In genomic region chr7:44846390-44846789, GRCh38 we compare ENCODE assay signal across 8 cellular contexts. TPM values are rescaled to one million over a fixed set of nuclear protein-coding genes. Genes with fewer than 3 reads are reported as not detected.
DNase-seq lines count a peak whose midpoint lies in the region; ATAC-seq and TF ChIP-seq lines count a peak whose summit lies in the region.
"Not testable (repeated sequence)": the region's sequence is repeated elsewhere in the genome, so short reads cannot be mapped to it uniquely, and the experiment has no call there.

No MANE protein-coding gene starts in this region.

- CTCF ChIA-PET in BJ (lab: Yijun Ruan, JAX) (interaction anchor here (0.6 to 3.2 kb wide), 11 partner anchors 11 to 272 kb away, joined by 3 to 21 read pairs (median 6); partner anchors contain the start of genes DDX56 and TMED4), SK-N-SH (lab: Yijun Ruan, JAX) (interaction anchor here (0.8 to 3.1 kb wide), 17 partner anchors 8 to 290 kb away, joined by 3 to 19 read pairs (median 4); partner anchors contain the start of gene TMED4)

- H3K4me3 ChIP-seq in BJ (ENCODE audit: low read depth, low read length) (peak overlapping the region; percentile 62), HUES48 (ENCODE audit: low read depth, low read length) (peak overlapping the region; percentile 91), SK-N-SH (ENCODE audit: low read depth in 2 of 2, low read length in 1 of 2) (peak overlapping the region; percentile 66 to 82), coronary artery (peak overlapping the region; percentile 93), right cardiac atrium (ENCODE audit: low read length) (peak overlapping the region; percentile 92)

- H3K27ac Mint-ChIP-seq in natural killer cell treated with Interleukin-12 subunit alpha and Interleukin-12 subunit beta and Interleukin-15 and Interleukin-18, amount 100 ng/mL, for 72 hours, result peak overlapping the region; percentile 83 to 93
- peak overlapping the region; percentile 86 for H3K27ac Mint-ChIP-seq in stimulated activated memory B cell treated with anti-CD40 and anti-IgM and Interleukin-4, amounts not matched to agents 10 μg/mL and 1 μg/mL and 100 μg/mL, for 72 hours

- POLR2A ChIA-PET in BJ (lab: Charles Lee), result interaction anchor here (0.7 kb wide), 2 partner anchors 98 to 265 kb away, joined by 3 read pairs; partner anchors contain the start of gene TMED4
- POLR2A ChIA-PET in SK-N-SH (lab: Yijun Ruan, JAX), result interaction anchor here (0.6 to 2.6 kb wide), 4 partner anchors 38 to 97 kb away, joined by 3 to 14 read pairs (median 3); no protein-coding TSS in a partner anchor

- not testable (repeated sequence) for H3K27ac ChIP-seq in HUES48 (ENCODE audit: low read depth, low read length); right cardiac atrium (ENCODE audit: low read length)
- H3K27ac ChIP-seq in SK-N-SH (ENCODE audit: low read depth in 2 of 2, low read length in 1 of 2), result peak overlapping the region in 1 of 2 experiments; percentile 85; a peak in 1 of 4 replicates
- peak overlapping the region in 1 of 2 donors; percentile 99 for H3K27ac ChIP-seq in coronary artery

- H3F3A ChIP-seq in SK-N-SH (replicated peaks; ENCODE audit: insufficient read depth), result peaks cover 50% of the 10 kb centered on the region

- not testable (repeated sequence) for H2AFZ ChIP-seq in SK-N-SH (ENCODE audit: low read depth)

- H3K36me3 Mint-ChIP-seq in natural killer cell treated with Interleukin-12 subunit alpha and Interleukin-12 subunit beta and Interleukin-15 and Interleukin-18, amount 100 ng/mL, for 72 hours, result peaks cover 12% of the 10 kb centered on the region
- peaks cover 14% of the 10 kb centered on the region for H3K36me3 Mint-ChIP-seq in stimulated activated memory B cell treated with anti-CD40 and anti-IgM and Interleukin-4, amounts not matched to agents 10 μg/mL and 1 μg/mL and 100 μg/mL, for 72 hours

- not testable (repeated sequence) for TF ChIP-seq RAD21 in SK-N-SH (IDR thresholded peaks at IDR 0.05; ENCODE audit: low read length)

- DNase-seq in BJ (ENCODE audit: low read depth); SK-N-SH; coronary artery (ENCODE audit: low spot score); right cardiac atrium; natural killer cell treated with Interleukin-12 subunit alpha and Interleukin-12 subunit beta and Interleukin-15 and Interleukin-18, amount 100 ng/mL, for 72 hours (ENCODE audit: low spot score): not testable (repeated sequence)
- DNase-seq in activated effector memory CD4-positive, alpha-beta T cell treated with anti-CD3 and anti-CD28 coated beads, Interleukin-2, amount 50 U/mL, for 16 hours, result peak; percentile 71

- not testable (repeated sequence) for TF ChIP-seq CTCF in BJ (IDR thresholded peaks at IDR 0.05; ENCODE audit: insufficient read depth, low read depth, low read length); SK-N-SH (IDR thresholded peaks at IDR 0.05); coronary artery (IDR thresholded peaks at IDR 0.05)

- not testable (repeated sequence) for H3K27me3 ChIP-seq in BJ (ENCODE audit: control insufficient read depth, insufficient read depth, low read length); HUES48 (ENCODE audit: control insufficient read depth, insufficient read depth, low read length); SK-N-SH (ENCODE audit: insufficient read depth); right cardiac atrium (ENCODE audit: control insufficient read depth, insufficient read depth)

- H3K4me1 Mint-ChIP-seq in natural killer cell treated with Interleukin-12 subunit alpha and Interleukin-12 subunit beta and Interleukin-15 and Interleukin-18, amount 100 ng/mL, for 72 hours (ENCODE audit: low read depth in 2 of 2), result peaks cover 33 to 53% of the 10 kb centered on the region in 2 donors
- H3K4me1 Mint-ChIP-seq in stimulated activated memory B cell treated with anti-CD40 and anti-IgM and Interleukin-4, amounts not matched to agents 10 μg/mL and 1 μg/mL and 100 μg/mL, for 72 hours, result peaks cover 45% of the 10 kb centered on the region

- not testable (repeated sequence) for H3K27me3 Mint-ChIP-seq in natural killer cell treated with Interleukin-12 subunit alpha and Interleukin-12 subunit beta and Interleukin-15 and Interleukin-18, amount 100 ng/mL, for 72 hours; stimulated activated memory B cell treated with anti-CD40 and anti-IgM and Interleukin-4, amounts not matched to agents 10 μg/mL and 1 μg/mL and 100 μg/mL, for 72 hours

- H3K79me2 ChIP-seq in SK-N-SH (ENCODE audit: insufficient read depth), result peaks cover 61% of the 10 kb centered on the region

- H3K9me3 Mint-ChIP-seq in natural killer cell treated with Interleukin-12 subunit alpha and Interleukin-12 subunit beta and Interleukin-15 and Interleukin-18, amount 100 ng/mL, for 72 hours; stimulated activated memory B cell treated with anti-CD40 and anti-IgM and Interleukin-4, amounts not matched to agents 10 μg/mL and 1 μg/mL and 100 μg/mL, for 72 hours: not testable (repeated sequence)

- peak overlapping the region; percentile 78 for H3K4me2 ChIP-seq in SK-N-SH

- 22% methylated on average over 11 of the region's 11 CpGs for WGBS in SK-N-SH (ENCODE audit: low lambda C conversion rate)
- 52% methylated on average over 11 of the region's 11 CpGs for WGBS in right cardiac atrium

- H3K36me3 ChIP-seq in BJ (ENCODE audit: control insufficient read depth, insufficient read depth, low read length), result not testable (repeated sequence)
- H3K36me3 ChIP-seq in HUES48 (ENCODE audit: control insufficient read depth, insufficient read depth, low read length) (peaks cover 12% of the 10 kb centered on the region), SK-N-SH (replicated peaks in 1 of 2; ENCODE audit: control insufficient read depth in 1 of 2, insufficient read depth in 2 of 2, low read length in 1 of 2) (peaks cover 8 to 18% of the 10 kb centered on the region in 2 experiments)

- peaks cover 61% of the 10 kb centered on the region for H4K20me1 ChIP-seq in SK-N-SH (ENCODE audit: insufficient read depth)

- not testable (repeated sequence) for H3K9me3 ChIP-seq in HUES48 (ENCODE audit: control insufficient read depth, insufficient read depth, low read length); SK-N-SH; right cardiac atrium (ENCODE audit: control insufficient read depth, low read length)

- not testable (repeated sequence) for H3K4me1 ChIP-seq in HUES48 (ENCODE audit: control insufficient read depth, insufficient read depth, low read length); right cardiac atrium (ENCODE audit: control insufficient read depth, insufficient read depth, low read length)
- H3K4me1 ChIP-seq in SK-N-SH (ENCODE audit: control insufficient read depth in 1 of 2, insufficient read depth in 2 of 2, low read depth in 1 of 2, low read length in 1 of 2), result peaks cover 5 to 21% of the 10 kb centered on the region in 2 experiments; a peak in 3 of 4 replicates

- not testable (repeated sequence) for TF ChIP-seq EP300 in SK-N-SH (IDR thresholded peaks at IDR 0.05; ENCODE audit: borderline replicate concordance in 1 of 2, low read depth in 1 of 2, low read length in 1 of 2)

- H3K9ac ChIP-seq in HUES48 (ENCODE audit: low read depth, low read length), result not testable (repeated sequence)
- peak overlapping the region; percentile 79 for H3K9ac ChIP-seq in SK-N-SH

- H3K9me2 ChIP-seq in SK-N-SH, result not testable (repeated sequence)

- H3K4me3 Mint-ChIP-seq in natural killer cell treated with Interleukin-12 subunit alpha and Interleukin-12 subunit beta and Interleukin-15 and Interleukin-18, amount 100 ng/mL, for 72 hours, result peak overlapping the region; percentile 89
- peak overlapping the region; percentile 80 for H3K4me3 Mint-ChIP-seq in stimulated activated memory B cell treated with anti-CD40 and anti-IgM and Interleukin-4, amounts not matched to agents 10 μg/mL and 1 μg/mL and 100 μg/mL, for 72 hours

- ATAC-seq in right cardiac atrium; natural killer cell treated with Interleukin-12 subunit alpha and Interleukin-12 subunit beta and Interleukin-15 and Interleukin-18, amount 100 ng/mL, for 72 hours; stimulated activated memory B cell treated with anti-CD40 and anti-IgM and Interleukin-4, amounts not matched to agents 10 μg/mL and 1 μg/mL and 100 μg/mL, for 72 hours: not testable (repeated sequence)

- intact Hi-C loops in right cardiac atrium (cut with DNase I), result loop anchor here (5.0 to 10.0 kb wide), 3 partner anchors 49 to 262 kb away; partner anchors contain the start of genes PPIA (in 1 of the 4) and TMED4 (in 1 of the 4)

RNA-seq across cellular contexts. Expression of gene H2AZ2, which starts 1.5 kb away (rescaled TPM):
- polyA plus RNA-seq in BJ (2011; rRNA removed), result 100 and 107 TPM in 2 replicates
- 35.3 and 46.2 TPM in 2 replicates for polyA minus RNA-seq in BJ (2011; rRNA and poly(A)+ RNA removed)
- polyA plus RNA-seq in SK-N-SH (2012; rRNA removed), result 207 and 389 TPM in 2 replicates
- polyA plus RNA-seq in SK-N-SH (2012; cell fraction: cytosol; rRNA removed), result 318 and 348 TPM in 2 replicates
- polyA plus RNA-seq in SK-N-SH (2012; cell fraction: nucleus; rRNA removed), result 80.0 and 111 TPM in 2 replicates
- 100 to 1,000 TPM; 195 to 233 (median 224) TPM for total RNA-seq in right cardiac atrium
- 163 TPM for polyA plus RNA-seq in right cardiac atrium
- 100 to 1,000 TPM; 193 to 208 TPM for total RNA-seq in natural killer cell treated with Interleukin-12 subunit alpha and Interleukin-12 subunit beta and Interleukin-15 and Interleukin-18, amount 100 ng/mL, for 72 hours

RNA-seq across cellular contexts. Expression of gene PURB, which starts 38.9 kb away (rescaled TPM):
- polyA plus RNA-seq in BJ (2011; rRNA removed) (2.5 and 4.3 TPM in 2 replicates), SK-N-SH (2012; rRNA removed) (4.1 and 4.8 TPM in 2 replicates), right cardiac atrium (6.9 TPM)
- polyA minus RNA-seq in BJ (2011; rRNA and poly(A)+ RNA removed), result 3.0 and 5.7 TPM in 2 replicates
- 7.9 and 8.7 TPM in 2 replicates for polyA plus RNA-seq in SK-N-SH (2012; cell fraction: cytosol; rRNA removed)
- 3.3 and 5.1 TPM in 2 replicates for polyA plus RNA-seq in SK-N-SH (2012; cell fraction: nucleus; rRNA removed)
- 10 to 100 TPM; 13.5 to 22.4 (median 14.8) TPM for total RNA-seq in right cardiac atrium
- total RNA-seq in natural killer cell treated with Interleukin-12 subunit alpha and Interleukin-12 subunit beta and Interleukin-15 and Interleukin-18, amount 100 ng/mL, for 72 hours, result 10 to 100 TPM; 39.1 to 41.8 TPM

RNA-seq across cellular contexts. Expression of gene PPIA, which starts 49.9 kb away (rescaled TPM):
- 3,555 and 5,521 TPM in 2 replicates for polyA plus RNA-seq in BJ (2011; rRNA removed)
- polyA minus RNA-seq in BJ (2011; rRNA and poly(A)+ RNA removed), result 337 and 436 TPM in 2 replicates
- 6,239 and 6,267 TPM in 2 replicates for polyA plus RNA-seq in SK-N-SH (2012; rRNA removed)
- 7,289 and 8,124 TPM in 2 replicates for polyA plus RNA-seq in SK-N-SH (2012; cell fraction: cytosol; rRNA removed)
- polyA plus RNA-seq in SK-N-SH (2012; cell fraction: nucleus; rRNA removed), result 2,405 and 2,816 TPM in 2 replicates
- 100 to 1,000 TPM; 411 to 510 (median 490) TPM for total RNA-seq in right cardiac atrium
- 1,145 TPM for polyA plus RNA-seq in right cardiac atrium
- 1,000 to 10,000 TPM; 1,523 to 1,782 TPM for total RNA-seq in natural killer cell treated with Interleukin-12 subunit alpha and Interleukin-12 subunit beta and Interleukin-15 and Interleukin-18, amount 100 ng/mL, for 72 hours
